8 cellular contexts compared by ENCODE assay signal in genomic region chr4:119212251-119212963, GRCh38. TPM values are rescaled to one million over a fixed set of nuclear protein-coding genes. Genes with fewer than 3 reads are reported as not detected.
DNase-seq lines count a peak whose midpoint lies in the region; ATAC-seq and TF ChIP-seq lines count a peak whose summit lies in the region.

Gene USP53 (plus strand): TSS chr4:119212713. CDS start chr4:119239760, 27,047 bp downstream.

- peak within 1 kb of the TSS; percentile 92 for H3K4me3 Mint-ChIP-seq in type B pancreatic cell

- H3K27ac Mint-ChIP-seq in type B pancreatic cell, result peak within 1 kb of the TSS; percentile 96

- peak; percentile 83 for TF ChIP-seq POLR2A in GM15510 (IDR thresholded peaks at IDR 0.05; ENCODE audit: borderline replicate concordance, extremely low read depth, insufficient read length)

- no peaks in the 10 kb centered on the region for H3K27me3 Mint-ChIP-seq in type B pancreatic cell

- ATAC-seq in HG02885 (IDR thresholded peaks at IDR 0.05; ENCODE audit: poor library complexity, unreplicated experiment) (peak; percentile 93), left cardiac atrium (peak; percentile 98)

- DNase-seq in NCI-H187 (lab: John Stamatoyannopoulos, UW), result peak; percentile 89 to 92
- peak; percentile 94 to 98 (median 97) for DNase-seq in T-helper 2 cell
- peak; percentile 97 for DNase-seq in left cardiac atrium
- peak; percentile 82 to 99 (median 94) for DNase-seq in posterior cingulate gyrus
- DNase-seq in type B pancreatic cell (ENCODE audit: extremely low spot score, unreplicated experiment), result peak; percentile 98

- intact Hi-C loops in left cardiac atrium (cut with DNase I), result loop anchor here in 1 of 2 donors (10.0 kb wide), 1 partner anchor 72 kb away; no protein-coding TSS in a partner anchor
- intact Hi-C loops in posterior cingulate gyrus (cut with DNase I), result loop anchor here (10.0 kb wide), 1 partner anchor 168 kb away; no protein-coding TSS in a partner anchor

- H3K4me1 Mint-ChIP-seq in type B pancreatic cell (ENCODE audit: unreplicated experiment), result peaks cover 7% of the 10 kb centered on the region

- peaks cover 2% of the 10 kb centered on the region for H3K36me3 Mint-ChIP-seq in type B pancreatic cell

- H3K27ac ChIP-seq in angular gyrus (ENCODE audit: low read depth, low read length), result peak within 1 kb of the TSS; percentile 83

- no peaks in the 10 kb centered on the region for H3K9me3 Mint-ChIP-seq in type B pancreatic cell

- TF ChIP-seq CTCF in type B pancreatic cell (conservative IDR thresholded peaks at IDR 0.05), result no peak

RNA-seq across cellular contexts. Expression of gene USP53, which starts in this region (rescaled TPM):
- total RNA-seq in left cardiac atrium, result 10 to 100 TPM; 36.1 to 43.0 TPM
- 16.4 and 29.0 TPM in 2 replicates for total RNA-seq in type B pancreatic cell (ENCODE audit: low replicate concordance)

Comparison
In these comparisons a context has a peak if more than half of its experiments do, and no peak if none do; other contexts are left out.
1. Peak in every context shown above with its lines: DNase-seq, ATAC-seq and H3K27ac ChIP-seq.